Comparison of ENCODE assay signal across 20 cellular contexts in the genomic region with DNA sequence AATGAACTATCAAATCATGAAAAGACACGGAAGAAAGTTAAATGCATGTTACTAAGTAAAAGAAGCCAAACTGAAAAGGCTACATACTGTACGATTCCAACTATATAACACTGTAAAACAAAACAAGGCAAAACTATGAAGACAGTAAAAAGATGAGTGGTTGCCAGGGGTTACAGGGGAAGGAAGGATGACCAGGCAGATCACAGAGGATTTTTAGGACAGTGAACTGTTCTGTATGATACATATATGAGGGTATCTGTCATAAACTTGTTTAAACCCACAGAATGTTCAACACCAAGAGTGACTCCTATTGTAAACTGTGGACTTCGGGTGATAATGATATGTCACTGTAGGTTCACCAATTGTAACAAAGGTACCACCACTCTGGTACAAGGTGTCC.
A peak's percentile ranks its signal among the peaks of the same experiment; 100 is the strongest.
DNase-seq lines count a peak whose midpoint lies in the region; TF ChIP-seq lines count a peak whose summit lies in the region.
"Had no signal": no experiment of that assay in that cellular context is flagged by ENCODE, and none has a peak within 500 bp of the region (broad histone marks: within the 10 kb centered on the region; RNA-seq: fewer than 3 reads in every experiment).

No MANE protein-coding gene starts in this region.

- TF ChIP-seq CTCF in left ventricle myocardium inferior (IDR thresholded peaks at IDR 0.05; ENCODE audit: borderline replicate concordance) (no peak), mesothelial cell of epicardium (IDR thresholded peaks at IDR 0.05; ENCODE audit: unreplicated experiment) (no peak)

- H3K27ac Mint-ChIP-seq in activated T-helper 1 cell treated with anti-CD3 and anti-CD28 coated beads, Interleukin-12 subunit alpha, Interleukin-12 subunit beta, Interleukin-2, Interleukin-4 antibody, amounts not matched to agents 30 ng/mL and 10 ng/mL and 1 ng/mL, durations not matched to agents 14 hours and 24 hours and 36 hours = peak overlapping the region; percentile 6
- H3K27ac Mint-ChIP-seq in mesothelial cell of epicardium = peak overlapping the region; percentile 81

- H3K4me1 ChIP-seq in left ventricle myocardium inferior = peaks cover 80% of the 10 kb centered on the region

- intact Hi-C loops in left ventricle myocardium inferior (cut with micrococcal nuclease) (no loop called here), cardiac septum (cut with DNase I) (no loop called here)
- intact Hi-C loops in activated T-helper 1 cell treated with anti-CD3 and anti-CD28 coated beads, Interleukin-12 subunit alpha, Interleukin-12 subunit beta, Interleukin-2, Interleukin-4 antibody, amounts not matched to agents 30 ng/mL and 10 ng/mL and 1 ng/mL, durations not matched to agents 14 hours and 24 hours and 36 hours (cut with micrococcal nuclease) = no loop called here

- peaks cover 93% of the 10 kb centered on the region for H3K4me1 Mint-ChIP-seq in activated T-helper 1 cell treated with anti-CD3 and anti-CD28 coated beads, Interleukin-12 subunit alpha, Interleukin-12 subunit beta, Interleukin-2, Interleukin-4 antibody, amounts not matched to agents 30 ng/mL and 10 ng/mL and 1 ng/mL, durations not matched to agents 14 hours and 24 hours and 36 hours (ENCODE audit: low read depth)
- H3K4me1 Mint-ChIP-seq in mesothelial cell of epicardium = peaks cover 59% of the 10 kb centered on the region

- peak overlapping the region; percentile 87 for H3K27ac ChIP-seq in left ventricle myocardium inferior (replicated peaks)
- H3K27ac ChIP-seq: HL-60, thyroid gland had no signal

- no peaks in the 10 kb centered on the region for H3K9me3 Mint-ChIP-seq in activated T-helper 1 cell treated with anti-CD3 and anti-CD28 coated beads, Interleukin-12 subunit alpha, Interleukin-12 subunit beta, Interleukin-2, Interleukin-4 antibody, amounts not matched to agents 30 ng/mL and 10 ng/mL and 1 ng/mL, durations not matched to agents 14 hours and 24 hours and 36 hours
- H3K9me3 Mint-ChIP-seq in mesothelial cell of epicardium = no peaks in the 10 kb centered on the region
- H3K9me3 Mint-ChIP-seq: activated naive CD8-positive, alpha-beta T cell treated with anti-CD3 and anti-CD28 coated beads, Interleukin-2, amount 10 ng/mL, durations not matched to agents 7 days and 5 days; CD8-positive, alpha-beta memory T cell; neural crest cell had no signal

- H3K36me3 Mint-ChIP-seq in activated T-helper 1 cell treated with anti-CD3 and anti-CD28 coated beads, Interleukin-12 subunit alpha, Interleukin-12 subunit beta, Interleukin-2, Interleukin-4 antibody, amounts not matched to agents 30 ng/mL and 10 ng/mL and 1 ng/mL, durations not matched to agents 14 hours and 24 hours and 36 hours (ENCODE audit: low read depth) = peaks cover 51% of the 10 kb centered on the region
- H3K36me3 Mint-ChIP-seq in mesothelial cell of epicardium = no peaks in the 10 kb centered on the region

- H3K27me3 Mint-ChIP-seq in activated T-helper 1 cell treated with anti-CD3 and anti-CD28 coated beads, Interleukin-12 subunit alpha, Interleukin-12 subunit beta, Interleukin-2, Interleukin-4 antibody, amounts not matched to agents 30 ng/mL and 10 ng/mL and 1 ng/mL, durations not matched to agents 14 hours and 24 hours and 36 hours (ENCODE audit: insufficient read depth) = no peaks in the 10 kb centered on the region
- no peaks in the 10 kb centered on the region for H3K27me3 Mint-ChIP-seq in mesothelial cell of epicardium (ENCODE audit: low read depth)
- H3K27me3 Mint-ChIP-seq: activated naive CD8-positive, alpha-beta T cell treated with anti-CD3 and anti-CD28 coated beads, Interleukin-2, amount 10 ng/mL, durations not matched to agents 7 days and 5 days had no signal

- H3K9me3 ChIP-seq in left ventricle myocardium inferior (replicated peaks) = no peaks in the 10 kb centered on the region
- H3K9me3 ChIP-seq: SJCRH30, thyroid gland had no signal

- no peaks in the 10 kb centered on the region for H3K36me3 ChIP-seq in left ventricle myocardium inferior
- H3K36me3 ChIP-seq: thyroid gland had no signal

- H3K4me3 Mint-ChIP-seq in activated T-helper 1 cell treated with anti-CD3 and anti-CD28 coated beads, Interleukin-12 subunit alpha, Interleukin-12 subunit beta, Interleukin-2, Interleukin-4 antibody, amounts not matched to agents 30 ng/mL and 10 ng/mL and 1 ng/mL, durations not matched to agents 14 hours and 24 hours and 36 hours = no peak overlapping the region
- H3K4me3 Mint-ChIP-seq in mesothelial cell of epicardium = no peak overlapping the region
- H3K4me3 Mint-ChIP-seq: activated naive CD8-positive, alpha-beta T cell treated with anti-CD3 and anti-CD28 coated beads, Interleukin-2, amount 10 ng/mL, durations not matched to agents 7 days and 5 days; CD8-positive, alpha-beta memory T cell; neural crest cell had no signal

- no peak overlapping the region for H3K4me3 ChIP-seq in left ventricle myocardium inferior
- H3K4me3 ChIP-seq: SJCRH30, thyroid gland had no signal

- no peaks in the 10 kb centered on the region for H3K27me3 ChIP-seq in left ventricle myocardium inferior (ENCODE audit: low read depth)
- H3K27me3 ChIP-seq: SJCRH30, thyroid gland had no signal

- DNase-seq in left ventricle myocardium inferior (no peak), cardiac septum (ENCODE audit: low spot score) (no peak), mesothelial cell of epicardium (ENCODE audit: low spot score in 2 of 2, unreplicated experiment in 2 of 2) (no peak), T-helper 2 cell (no peak), HUDEP-2 (lab: John Stamatoyannopoulos, UW; ENCODE audit: unreplicated experiment in 76 of 76) (no peak)
- DNase-seq in activated T-helper 1 cell treated with anti-CD3 and anti-CD28 coated beads, Interleukin-12 subunit alpha, Interleukin-12 subunit beta, Interleukin-2, Interleukin-4 antibody, amounts not matched to agents 30 ng/mL and 10 ng/mL and 1 ng/mL, durations not matched to agents 14 hours and 24 hours and 36 hours (ENCODE audit: low spot score) = no peak
- DNase-seq in NK-92 treated with Interleukin-12 subunit alpha and Interleukin-12 subunit beta, amount 100 ng/mL, for 24 hours (lab: John Stamatoyannopoulos, UW) = no peak
- DNase-seq: activated naive CD8-positive, alpha-beta T cell treated with anti-CD3 and anti-CD28 coated beads, Interleukin-2, amount 10 ng/mL, durations not matched to agents 7 days and 5 days; CD8-positive, alpha-beta memory T cell; cortex of kidney; DMS79 treated with DMSO at 0.1 percent for 48 hours; left colon; NCI-H1694 treated with DMSO at 0.1 percent for 48 hours; NCI-H2227 treated with DMSO at 0.1 percent for 48 hours; NCI-H774; PC-3; SJCRH30; thyroid gland had no signal
